ENCODE assay signal across 9 cellular contexts in the genomic region with DNA sequence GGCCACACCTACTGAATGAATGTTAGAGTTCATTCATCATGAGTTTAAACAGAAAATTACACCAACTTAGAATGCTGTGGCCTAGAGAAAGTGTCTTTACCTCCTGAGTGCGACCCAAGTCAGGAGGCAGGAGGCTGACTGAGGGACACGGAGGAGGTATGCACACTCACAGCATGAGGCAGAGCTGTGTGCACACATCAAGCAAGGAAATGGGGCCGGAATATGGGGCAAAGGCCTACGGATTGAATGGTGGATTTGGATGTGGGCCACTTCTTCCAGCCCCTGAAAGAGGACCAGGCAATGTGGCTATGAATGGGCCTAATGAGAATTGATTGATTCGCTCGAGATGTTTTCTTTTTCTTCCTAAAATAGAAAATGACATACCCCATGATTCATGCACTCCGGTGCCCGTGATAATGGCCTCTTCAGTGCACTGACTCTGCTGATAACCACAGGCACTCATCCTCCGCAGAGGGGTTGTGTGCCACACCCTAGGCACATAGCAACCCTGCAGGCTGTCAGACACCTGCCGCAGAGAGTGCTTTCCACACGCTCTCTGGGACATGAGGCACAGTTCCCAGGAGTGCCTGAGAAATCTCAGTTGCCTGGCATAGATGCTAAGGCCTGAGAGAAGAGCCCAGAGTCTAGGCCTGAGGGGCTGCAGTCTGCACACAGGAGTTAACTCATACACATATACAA.
DNase-seq lines count a peak whose midpoint lies in the region; ATAC-seq and TF ChIP-seq lines count a peak whose summit lies in the region.
"Had no signal": no experiment of that assay in that cellular context is flagged by ENCODE, and none has a peak within 500 bp of the region (broad histone marks: within the 10 kb centered on the region; RNA-seq: fewer than 3 reads in every experiment).

No MANE protein-coding gene starts in this region.

- no peaks in the 10 kb centered on the region for H3K9me3 ChIP-seq in GM23248 (ENCODE audit: low read depth)

- H3K9ac ChIP-seq in GM23248 = no peak overlapping the region

- no peak for ATAC-seq in HG03469 (IDR thresholded peaks at IDR 0.05; ENCODE audit: unreplicated experiment)
- ATAC-seq: Panc1 had no signal

- 0 out of 2 replicates have a peak, but pooled peaks cover 3% of the 10 kb centered on the region for H3K27me3 ChIP-seq in GM23248 (replicated peaks; ENCODE audit: insufficient read depth)

- peak overlapping the region; percentile 52 for H3K27ac Mint-ChIP-seq in osteocyte (ENCODE audit: unreplicated experiment)

- no peak overlapping the region for H3K4me3 Mint-ChIP-seq in osteocyte (ENCODE audit: unreplicated experiment)

- H3K9me2 ChIP-seq in GM23248 (ENCODE audit: insufficient read depth) = no peaks in the 10 kb centered on the region

- no peaks in the 10 kb centered on the region for H3K4me1 ChIP-seq in GM23248 (ENCODE audit: insufficient read depth)

- H3K27ac ChIP-seq in GM23248 = no peak overlapping the region

- H3K36me3 ChIP-seq in GM23248 (ENCODE audit: low read depth) = no peaks in the 10 kb centered on the region

- peak; percentile 52 for DNase-seq in GM23248
- DNase-seq in NCI-H510A (lab: John Stamatoyannopoulos, UW) = peak; percentile 60
- peak; percentile 43 for DNase-seq in epithelial cell of esophagus (ENCODE audit: low read depth)
- DNase-seq in osteocyte (ENCODE audit: extremely low spot score, unreplicated experiment) = no peak
- DNase-seq in H4 (ENCODE audit: low spot score) = no peak
- no peak for DNase-seq in EL
- DNase-seq in activated T-cell treated with anti-CD3 and anti-CD28 coated beads, Interleukin-2, amount 50 U/mL, for 1 hour = no peak

- H3K79me2 ChIP-seq in GM23248 (ENCODE audit: insufficient read depth) = no peaks in the 10 kb centered on the region

- H3K9me3 Mint-ChIP-seq in osteocyte (ENCODE audit: unreplicated experiment) = no peaks in the 10 kb centered on the region

- H2AFZ ChIP-seq in GM23248 = no peak overlapping the region

- in situ Hi-C loops in GM23248 (cut with MboI) = no loop called here

- peaks cover 11% of the 10 kb centered on the region for H3K4me1 Mint-ChIP-seq in osteocyte (ENCODE audit: unreplicated experiment)

- WGBS in GM23248 (ENCODE audit: low coverage in 1 of 2, low lambda C conversion rate in 2 of 2, missing lambda C conversion rate in 2 of 2), 2 experiments = 58 to 62% methylated on average over 11 of the region's 11 CpGs

- H3K4me3 ChIP-seq in GM23248 = no peak overlapping the region
- H3K4me3 ChIP-seq in epithelial cell of esophagus (ENCODE audit: low read length) = no peak overlapping the region

- no peak overlapping the region for H3K4me2 ChIP-seq in GM23248 (ENCODE audit: unreplicated experiment)

- no peaks in the 10 kb centered on the region for H3F3A ChIP-seq in GM23248 (ENCODE audit: insufficient read depth)

- no peak for TF ChIP-seq CTCF in epithelial cell of esophagus (IDR thresholded peaks at IDR 0.05; ENCODE audit: insufficient read depth, low read depth, low read length, missing control alignments)
- TF ChIP-seq CTCF in osteocyte (IDR thresholded peaks at IDR 0.05) = no peak

- H3K36me3 Mint-ChIP-seq in osteocyte (ENCODE audit: unreplicated experiment) = no peaks in the 10 kb centered on the region

- no peaks in the 10 kb centered on the region for H4K20me1 ChIP-seq in GM23248 (ENCODE audit: insufficient read depth)

- peaks cover 7% of the 10 kb centered on the region for H3K27me3 Mint-ChIP-seq in osteocyte (ENCODE audit: unreplicated experiment)

Comparison
In these comparisons a context has a peak if more than half of its experiments do, and no peak if none do; other contexts are left out.
1. DNase-seq: peak in GM23248 (single experiment), NCI-H510A (single experiment) and epithelial cell of esophagus (single experiment); none in osteocyte (single experiment), H4 (single experiment), EL (single experiment) and activated T-cell treated with anti-CD3 and anti-CD28 coated beads, Interleukin-2, amount 50 U/mL, for 1 hour (single experiment).